Comparison of ENCODE assay signal across 8 cellular contexts in genomic region chr15:70447927-70448698, GRCh38.
A peak's percentile ranks its signal among the peaks of the same experiment; 100 is the strongest.
DNase-seq lines count a peak whose midpoint lies in the region; ATAC-seq and TF ChIP-seq lines count a peak whose summit lies in the region.

No MANE protein-coding gene starts in this region.

- 39% methylated on average over 21 of the region's 29 CpGs for WGBS in mammary epithelial cell (ENCODE audit: low coverage, missing lambda C conversion rate)
- 64 to 73% methylated on average over 17 to 25 of the region's 29 CpGs for WGBS in esophagus squamous epithelium, 2 donors

- in situ Hi-C loops in mammary epithelial cell (cut with MboI; ENCODE audit: low sequenced_read_pairs in 2 of 2), result no loop called here

- no peak for ATAC-seq in GM21381 (IDR thresholded peaks at IDR 0.05; ENCODE audit: unreplicated experiment)
- no peak for ATAC-seq in HG03025 (IDR thresholded peaks at IDR 0.05; ENCODE audit: low FRiP score, unreplicated experiment)

- H3K27me3 ChIP-seq in mammary epithelial cell (ENCODE audit: insufficient read depth, low read length) (peaks cover 5% of the 10 kb centered on the region), esophagus squamous epithelium (peaks cover 0 to 99% (median 2%) of the 10 kb centered on the region in 4 donors)

- H3K4me1 Mint-ChIP-seq in MCF 10A (ENCODE audit: insufficient read depth, unreplicated experiment), result peaks cover 4% of the 10 kb centered on the region
- H3K4me1 Mint-ChIP-seq in activated T-cell treated with anti-CD3 and anti-CD28 coated beads, Interleukin-2, amount 50 U/mL, for 24 hours (ENCODE audit: low read depth), result peaks cover 36% of the 10 kb centered on the region

- H4K20me1 ChIP-seq in mammary epithelial cell (ENCODE audit: insufficient read depth, low read length), result no peaks in the 10 kb centered on the region

- no peaks in the 10 kb centered on the region for H3K9me3 Mint-ChIP-seq in MCF 10A (ENCODE audit: unreplicated experiment)
- no peaks in the 10 kb centered on the region for H3K9me3 Mint-ChIP-seq in activated T-cell treated with anti-CD3 and anti-CD28 coated beads, Interleukin-2, amount 50 U/mL, for 24 hours

- TF ChIP-seq CTCF in mammary epithelial cell (conservative IDR thresholded peaks at IDR 0.05 in 1 of 2, IDR thresholded peaks at IDR 0.05 in 1 of 2; ENCODE audit: extremely low read depth in 1 of 2, insufficient read depth in 1 of 2, low read depth in 1 of 2, low read length in 2 of 2) (no peak), MCF 10A (IDR thresholded peaks at IDR 0.05; ENCODE audit: unreplicated experiment) (no peak), esophagus squamous epithelium (IDR thresholded peaks at IDR 0.05) (no peak)

- no peak overlapping the region for H3K27ac Mint-ChIP-seq in MCF 10A (ENCODE audit: low read depth, unreplicated experiment)
- H3K27ac Mint-ChIP-seq in activated T-cell treated with anti-CD3 and anti-CD28 coated beads, Interleukin-2, amount 50 U/mL, for 24 hours, result no peak overlapping the region

- dilution Hi-C loops in mammary epithelial cell (cut with HindIII; ENCODE audit: low sequenced_read_pairs), result loop anchor here (10.0 kb wide), 1 partner anchor 63 kb away; no protein-coding TSS in a partner anchor

- H3K4me2 ChIP-seq in mammary epithelial cell (ENCODE audit: insufficient read depth, low read depth, low read length), result peak overlapping the region; percentile 4

- no TSS peak for BruUV-seq in mammary epithelial cell (replicated peaks; lab: Mats Ljungman, UMichigan)
- no TSS peak for BruUV-seq in MCF 10A (replicated peaks; lab: Mats Ljungman, UMichigan)

- H3K9ac ChIP-seq in mammary epithelial cell (ENCODE audit: insufficient read depth, low read length), result no peak overlapping the region

- CTCF ChIA-PET in mammary epithelial cell (lab: Charles Lee; ENCODE audit: low non-redundant PET) (no interaction called here), MCF 10A (lab: Yijun Ruan, JAX) (interaction anchor here (0.6 to 0.7 kb wide), 3 partner anchors 8 to 264 kb away, joined by 3 to 5 read pairs (median 3); no protein-coding TSS in a partner anchor)

- POLR2A ChIA-PET in MCF 10A (lab: Yijun Ruan, JAX), result interaction anchor here (0.6 to 0.7 kb wide), 2 partner anchors 179 to 995 kb away, joined by 3 read pairs; no protein-coding TSS in a partner anchor

- H3K4me3 Mint-ChIP-seq in MCF 10A (ENCODE audit: unreplicated experiment), result no peak overlapping the region
- H3K4me3 Mint-ChIP-seq in activated T-cell treated with anti-CD3 and anti-CD28 coated beads, Interleukin-2, amount 50 U/mL, for 24 hours, result no peak overlapping the region

- no peak for TF ChIP-seq POLR2A in esophagus squamous epithelium (IDR thresholded peaks at IDR 0.05)

- no peaks in the 10 kb centered on the region for H3K36me3 ChIP-seq in mammary epithelial cell (ENCODE audit: insufficient read depth, low read length)
- H3K36me3 ChIP-seq in esophagus squamous epithelium, result no peaks in the 10 kb centered on the region

- intact Hi-C loops in mammary epithelial cell (cut with micrococcal nuclease), result no loop called here
- intact Hi-C loops in MCF 10A (cut with micrococcal nuclease), result no loop called here
- intact Hi-C loops in esophagus squamous epithelium (cut with DNase I), result no loop called here

- H3K27ac ChIP-seq in mammary epithelial cell (ENCODE audit: insufficient read depth, low read depth, low read length) (no peak overlapping the region), esophagus squamous epithelium (no peak overlapping the region)

- H3K9me3 ChIP-seq in mammary epithelial cell (replicated peaks; ENCODE audit: insufficient read depth, low read length), result no peaks in the 10 kb centered on the region
- H3K9me3 ChIP-seq in esophagus squamous epithelium, result no peaks in the 10 kb centered on the region

- H3K27me3 Mint-ChIP-seq in MCF 10A (ENCODE audit: insufficient read depth, unreplicated experiment), result peaks cover 19% of the 10 kb centered on the region
- H3K27me3 Mint-ChIP-seq in activated T-cell treated with anti-CD3 and anti-CD28 coated beads, Interleukin-2, amount 50 U/mL, for 24 hours, result peaks cover 45% of the 10 kb centered on the region

- no peak overlapping the region for H2AFZ ChIP-seq in mammary epithelial cell (ENCODE audit: low read depth, low read length)

- H3K79me2 ChIP-seq in mammary epithelial cell (ENCODE audit: insufficient read depth, low read length), result no peaks in the 10 kb centered on the region

- H3K4me1 ChIP-seq in mammary epithelial cell (ENCODE audit: insufficient read depth, low read length), result no peaks in the 10 kb centered on the region
- peaks cover 0 to 12% (median 3%) of the 10 kb centered on the region in 3 donors for H3K4me1 ChIP-seq in esophagus squamous epithelium

- DNase-seq in mammary epithelial cell, result no peak
- no peak for DNase-seq in MCF 10A (ENCODE audit: unreplicated experiment)
- peak; percentile 52 for DNase-seq in activated T-cell treated with anti-CD3 and anti-CD28 coated beads, Interleukin-2, amount 50 U/mL, for 24 hours
- DNase-seq in medulla oblongata (ENCODE audit: extremely low spot score), result peak; percentile 23
- DNase-seq in NCI-H1930 (lab: John Stamatoyannopoulos, UW), result no peak
- DNase-seq in esophagus squamous epithelium (lab: John Stamatoyannopoulos, UW), result no peak

- no peaks in the 10 kb centered on the region for H3K36me3 Mint-ChIP-seq in MCF 10A (ENCODE audit: insufficient read depth, unreplicated experiment)
- no peaks in the 10 kb centered on the region for H3K36me3 Mint-ChIP-seq in activated T-cell treated with anti-CD3 and anti-CD28 coated beads, Interleukin-2, amount 50 U/mL, for 24 hours (ENCODE audit: low read depth)

- no peak overlapping the region for H3K4me3 ChIP-seq in mammary epithelial cell (replicated peaks in 1 of 3; ENCODE audit: insufficient read depth in 1 of 3, low read depth in 2 of 3, low read length in 3 of 3)
- no peak overlapping the region for H3K4me3 ChIP-seq in esophagus squamous epithelium

Comparison
In these comparisons a context has a peak if more than half of its experiments do, and no peak if none do; other contexts are left out.
1. DNase-seq: peak in activated T-cell treated with anti-CD3 and anti-CD28 coated beads, Interleukin-2, amount 50 U/mL, for 24 hours (single experiment) and medulla oblongata (single experiment); none in mammary epithelial cell (single experiment), MCF 10A (single experiment), NCI-H1930 (0 of 2) and esophagus squamous epithelium (single experiment).